In genomic region chr11:30876228-30876627, GRCh38 we compare ENCODE assay signal across 23 cellular contexts.
"Had no signal": no experiment of that assay in that cellular context is flagged by ENCODE, and none has a peak within 500 bp of the region (broad histone marks: within the 10 kb centered on the region; RNA-seq: fewer than 3 reads in every experiment).

No MANE protein-coding gene starts in this region.

- H3K9me3 ChIP-seq: mucosa of descending colon, psoas muscle, right lobe of liver, thoracic aorta, tibial nerve, upper lobe of left lung, uterus had no signal

- H3K36me3 ChIP-seq: thoracic aorta, tibial nerve, upper lobe of left lung, uterus had no signal

- H3K4me3 Mint-ChIP-seq: mesothelial cell of epicardium; naive B cell; natural killer cell treated with Interleukin-12 subunit alpha and Interleukin-12 subunit beta and Interleukin-15 and Interleukin-18, amount 100 ng/mL, for 72 hours; stimulated activated naive B cell treated with anti-CD40 and anti-IgM and Interleukin-4, amounts not matched to agents 10 μg/mL and 1 μg/mL and 100 μg/mL, for 72 hours; stimulated activated naive CD8-positive, alpha-beta T cell treated with anti-CD3 and anti-CD28 coated beads, Interleukin-15, Interleukin-2, amounts not matched to agents 100 ng/mL and 50 ng/mL, for 24 hours had no signal

- H3K4me1 ChIP-seq: psoas muscle, right lobe of liver had no signal

- H3K4me3 ChIP-seq: dorsolateral prefrontal cortex, lung, mucosa of descending colon, psoas muscle, right lobe of liver, thoracic aorta, tibial nerve, upper lobe of left lung, uterus had no signal

- H3K9me3 Mint-ChIP-seq: mesothelial cell of epicardium; naive B cell; natural killer cell treated with Interleukin-12 subunit alpha and Interleukin-12 subunit beta and Interleukin-15 and Interleukin-18, amount 100 ng/mL, for 72 hours; stimulated activated naive B cell treated with anti-CD40 and anti-IgM and Interleukin-4, amounts not matched to agents 10 μg/mL and 1 μg/mL and 100 μg/mL, for 72 hours; stimulated activated naive CD8-positive, alpha-beta T cell treated with anti-CD3 and anti-CD28 coated beads, Interleukin-15, Interleukin-2, amounts not matched to agents 100 ng/mL and 50 ng/mL, for 24 hours had no signal

- DNase-seq: dorsolateral prefrontal cortex; effector CD4-positive, alpha-beta T cell; head of caudate nucleus; hippocampal formation; left colon; mesenchymal stem cell; mucosa of descending colon; naive B cell; nucleus accumbens; psoas muscle; right lobe of liver; small intestine; stimulated activated CD4-positive, alpha-beta T cell treated with anti-CD3 and anti-CD28 coated beads, Interleukin-15, amount 100 ng/mL, for 24 hours; stimulated activated CD4-positive, alpha-beta T cell treated with anti-CD3 and anti-CD28 coated beads, Interleukin-2, amount 100 ng/mL, for 48 hours; stimulated activated naive B cell treated with anti-CD40 and anti-IgM and Interleukin-4, amounts not matched to agents 10 μg/mL and 1 μg/mL and 100 μg/mL, for 72 hours; upper lobe of left lung; uterus had no signal

- H3K27ac Mint-ChIP-seq: naive B cell; natural killer cell treated with Interleukin-12 subunit alpha and Interleukin-12 subunit beta and Interleukin-15 and Interleukin-18, amount 100 ng/mL, for 72 hours; stimulated activated naive B cell treated with anti-CD40 and anti-IgM and Interleukin-4, amounts not matched to agents 10 μg/mL and 1 μg/mL and 100 μg/mL, for 72 hours; stimulated activated naive CD8-positive, alpha-beta T cell treated with anti-CD3 and anti-CD28 coated beads, Interleukin-15, Interleukin-2, amounts not matched to agents 100 ng/mL and 50 ng/mL, for 24 hours had no signal

- H3K4me1 Mint-ChIP-seq: naive B cell; stimulated activated naive B cell treated with anti-CD40 and anti-IgM and Interleukin-4, amounts not matched to agents 10 μg/mL and 1 μg/mL and 100 μg/mL, for 72 hours had no signal

- H3K27me3 ChIP-seq: dorsolateral prefrontal cortex, right lobe of liver, tibial nerve, upper lobe of left lung, uterus had no signal

- H3K27me3 Mint-ChIP-seq: stimulated activated naive B cell treated with anti-CD40 and anti-IgM and Interleukin-4, amounts not matched to agents 10 μg/mL and 1 μg/mL and 100 μg/mL, for 72 hours had no signal

- ATAC-seq: left colon; mucosa of descending colon; natural killer cell treated with Interleukin-12 subunit alpha and Interleukin-12 subunit beta and Interleukin-15 and Interleukin-18, amount 100 ng/mL, for 72 hours; psoas muscle; right lobe of liver; stimulated activated naive B cell treated with anti-CD40 and anti-IgM and Interleukin-4, amounts not matched to agents 10 μg/mL and 1 μg/mL and 100 μg/mL, for 72 hours had no signal

- H3K36me3 Mint-ChIP-seq: mesothelial cell of epicardium; naive B cell; natural killer cell treated with Interleukin-12 subunit alpha and Interleukin-12 subunit beta and Interleukin-15 and Interleukin-18, amount 100 ng/mL, for 72 hours; stimulated activated naive B cell treated with anti-CD40 and anti-IgM and Interleukin-4, amounts not matched to agents 10 μg/mL and 1 μg/mL and 100 μg/mL, for 72 hours had no signal

- H3K27ac ChIP-seq: dorsolateral prefrontal cortex, psoas muscle, right lobe of liver, thoracic aorta, tibial nerve, upper lobe of left lung, uterus had no signal
